Comparison of ENCODE assay signal across 21 cellular contexts in the genomic region with DNA sequence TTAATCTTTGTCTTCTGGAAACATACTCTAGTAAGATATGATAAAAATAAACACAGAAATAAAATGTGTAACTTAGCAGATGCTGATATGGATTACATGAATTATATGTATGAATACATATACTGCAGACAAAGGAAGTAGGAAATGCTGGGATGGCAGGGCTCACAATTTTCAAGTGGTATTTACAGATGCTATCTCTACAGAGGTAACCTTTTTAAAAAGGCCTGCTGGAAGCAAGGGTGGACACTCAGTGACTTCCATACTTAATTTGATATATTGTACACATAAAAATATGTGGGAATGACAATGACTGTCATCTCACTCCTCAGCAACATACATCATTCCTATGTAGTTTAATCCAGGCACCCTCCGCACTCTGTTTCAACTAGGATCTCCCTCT.
DNase-seq lines count a peak whose midpoint lies in the region; ATAC-seq and TF ChIP-seq lines count a peak whose summit lies in the region.
"Had no signal": no experiment of that assay in that cellular context is flagged by ENCODE, and none has a peak within 500 bp of the region (broad histone marks: within the 10 kb centered on the region; RNA-seq: fewer than 3 reads in every experiment).

No MANE protein-coding gene starts in this region.

- no peaks in the 10 kb centered on the region for H3K36me3 Mint-ChIP-seq in GM23338 (ENCODE audit: low read depth)
- H3K36me3 Mint-ChIP-seq: CD14-positive monocyte; CD8-positive, alpha-beta memory T cell had no signal

- H3K27me3 ChIP-seq in GM23338 (ENCODE audit: insufficient read depth), result no peaks in the 10 kb centered on the region
- no peaks in the 10 kb centered on the region for H3K27me3 ChIP-seq in stomach
- H3K27me3 ChIP-seq: BE2C; BLaER1 treated with 17β-estradiol and CSF1 and Interleukin-3, amounts not matched to agents 10 nM and 100 nM had no signal

- no peaks in the 10 kb centered on the region for H4K20me1 ChIP-seq in GM23338 (replicated peaks; ENCODE audit: insufficient read depth)
- H4K20me1 ChIP-seq: BLaER1 treated with 17β-estradiol and CSF1 and Interleukin-3, amounts not matched to agents 10 nM and 100 nM had no signal

- H2AFZ ChIP-seq in GM23338, result peak overlapping the region; percentile 34; the same call in 1 of the 2 replicates

- no peaks in the 10 kb centered on the region for H3K9me3 ChIP-seq in stomach
- H3K9me3 ChIP-seq: A549; BE2C; BLaER1 treated with 17β-estradiol and CSF1 and Interleukin-3, amounts not matched to agents 10 nM and 100 nM; HAP-1 had no signal

- no peak overlapping the region for H3K27ac ChIP-seq in GM23338 (ENCODE audit: low read depth)
- H3K27ac ChIP-seq in stomach, result no peak overlapping the region
- H3K27ac ChIP-seq: A549; BLaER1 treated with 17β-estradiol and CSF1 and Interleukin-3, amounts not matched to agents 10 nM and 100 nM had no signal

- no peaks in the 10 kb centered on the region for H3F3A ChIP-seq in GM23338 (replicated peaks; ENCODE audit: low read depth)

- ATAC-seq in GM23338, result no peak
- no peak for ATAC-seq in HG03439 (IDR thresholded peaks at IDR 0.05; ENCODE audit: unreplicated experiment)
- ATAC-seq: A549 had no signal

- H3K4me1 ChIP-seq in GM23338 (ENCODE audit: insufficient read depth) (no peaks in the 10 kb centered on the region), stomach (no peaks in the 10 kb centered on the region)
- H3K4me1 ChIP-seq: A549; BE2C; BLaER1 treated with 17β-estradiol and CSF1 and Interleukin-3, amounts not matched to agents 10 nM and 100 nM; HAP-1 had no signal

- no peaks in the 10 kb centered on the region for H3K9me3 Mint-ChIP-seq in GM23338
- H3K9me3 Mint-ChIP-seq: CD4-positive, alpha-beta T cell; CD8-positive, alpha-beta memory T cell had no signal

- no peak for TF ChIP-seq POLR2A in stomach (IDR thresholded peaks at IDR 0.05)

- DNase-seq in DMS153 treated with DMSO at 0.1 percent for 48 hours (lab: John Stamatoyannopoulos, UW; ENCODE audit: unreplicated experiment) (peak; percentile 1), GM23338 (ENCODE audit: low spot score) (no peak), SHP77 treated with DMSO at 0.1 percent for 48 hours (lab: John Stamatoyannopoulos, UW) (peak; percentile 59), stomach (no peak), retina (no peak)
- DNase-seq in central memory CD4-positive, alpha-beta T cell, result no peak
- DNase-seq: 8988T; ACHN; AML-193; BE2C; CD4-positive, alpha-beta T cell; CD8-positive, alpha-beta memory T cell; DMS 273 treated with DMSO at 0.1 percent for 48 hours; DMS79 treated with DMSO at 0.1 percent for 48 hours; GOT3; HFFc6 had no signal

- TF ChIP-seq EP300 in stomach (IDR thresholded peaks at IDR 0.05), result no peak

- H3K4me1 Mint-ChIP-seq in GM23338, result no peaks in the 10 kb centered on the region
- H3K4me1 Mint-ChIP-seq: CD14-positive monocyte; CD8-positive, alpha-beta memory T cell had no signal

- H3K36me3 ChIP-seq in GM23338 (ENCODE audit: insufficient read depth) (no peaks in the 10 kb centered on the region), stomach (no peaks in the 10 kb centered on the region)
- H3K36me3 ChIP-seq: BE2C; BLaER1 treated with 17β-estradiol and CSF1 and Interleukin-3, amounts not matched to agents 10 nM and 100 nM; HAP-1 had no signal

- WGBS in stomach, 5 donors, result 84 to 97% (median 96%) methylated on average over 1 of the region's 1 CpG

- TF ChIP-seq CTCF in GM23338 (conservative IDR thresholded peaks at IDR 0.05; ENCODE audit: low read depth in 2 of 2) (no peak), stomach (IDR thresholded peaks at IDR 0.05) (no peak)

- intact Hi-C loops in stomach (cut with DNase I; ENCODE audit: low total_unique reads), result no loop called here

- H3K79me2 ChIP-seq in GM23338 (replicated peaks; ENCODE audit: insufficient read depth), result no peaks in the 10 kb centered on the region

- no peaks in the 10 kb centered on the region for H3K27me3 Mint-ChIP-seq in GM23338 (ENCODE audit: insufficient read depth, low read depth, poor library complexity)
- H3K27me3 Mint-ChIP-seq: CD4-positive, alpha-beta T cell; CD8-positive, alpha-beta memory T cell had no signal

- 0 out of 2 replicates have a peak, but pooled peaks cover 3% of the 10 kb centered on the region for H3K9me2 ChIP-seq in GM23338 (ENCODE audit: insufficient read depth)

- no peak overlapping the region for H3K4me3 Mint-ChIP-seq in GM23338
- H3K4me3 Mint-ChIP-seq: CD14-positive monocyte; CD4-positive, alpha-beta T cell; CD8-positive, alpha-beta memory T cell; HFFc6 had no signal

- no peak overlapping the region for H3K4me2 ChIP-seq in GM23338
- H3K4me2 ChIP-seq: A549; BLaER1 treated with 17β-estradiol and CSF1 and Interleukin-3, amounts not matched to agents 10 nM and 100 nM had no signal

- no peak overlapping the region for H3K4me3 ChIP-seq in GM23338
- no peak overlapping the region for H3K4me3 ChIP-seq in stomach
- H3K4me3 ChIP-seq: A549; BLaER1 treated with 17β-estradiol and CSF1 and Interleukin-3, amounts not matched to agents 10 nM and 100 nM; HAP-1 had no signal

- no peak overlapping the region for H3K27ac Mint-ChIP-seq in GM23338
- H3K27ac Mint-ChIP-seq: CD14-positive monocyte; CD4-positive, alpha-beta T cell; CD8-positive, alpha-beta memory T cell; HFFc6 had no signal

TF ChIP-seq in GM23338, 12 proteins besides CTCF, POLR2A, EP300 and RAD21:
- no peak for TF ChIP-seq EZH2phosphoT487 (IDR thresholded peaks at IDR 0.05; ENCODE audit: unreplicated experiment)
- TF ChIP-seq NANOG (IDR thresholded peaks at IDR 0.05; ENCODE audit: borderline replicate concordance), result no peak
- TF ChIP-seq STAT1 (IDR thresholded peaks at IDR 0.05; ENCODE audit: unreplicated experiment), result no peak

Comparison
In these comparisons a context has a peak if more than half of its experiments do, and no peak if none do; other contexts are left out.
1. DNase-seq: peak in DMS153 treated with DMSO at 0.1 percent for 48 hours (single experiment) and SHP77 treated with DMSO at 0.1 percent for 48 hours (single experiment); none in GM23338 (single experiment), stomach (single experiment), retina (single experiment) and central memory CD4-positive, alpha-beta T cell (single experiment).